Comparison of ENCODE assay signal across 17 cellular contexts in the genomic region with DNA sequence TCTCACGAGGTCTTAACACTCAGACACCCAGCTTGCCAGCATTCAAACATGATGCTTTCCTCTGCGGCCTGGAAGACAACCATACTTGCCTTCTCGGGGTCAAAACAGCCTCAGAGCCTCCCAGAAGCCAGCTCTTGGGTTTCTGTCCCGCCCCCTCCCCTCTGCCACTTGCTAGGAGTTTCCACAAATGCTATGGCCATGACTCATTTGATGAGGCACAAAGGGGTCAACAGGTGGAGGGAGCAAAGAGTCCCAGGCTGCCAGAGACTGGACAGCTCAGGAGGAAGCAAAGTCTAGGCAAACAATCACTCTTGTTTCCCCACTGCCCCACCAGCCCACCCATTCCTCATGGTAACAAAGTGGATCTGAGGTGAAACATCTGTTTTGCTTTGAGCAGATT.
DNase-seq lines count a peak whose midpoint lies in the region; ATAC-seq, FAIRE-seq and TF ChIP-seq lines count a peak whose summit lies in the region.
"Had no signal": no experiment of that assay in that cellular context is flagged by ENCODE, and none has a peak within 500 bp of the region (broad histone marks: within the 10 kb centered on the region; RNA-seq: fewer than 3 reads in every experiment).

No MANE protein-coding gene starts in this region.

- H3K27me3 Mint-ChIP-seq in MCF 10A (ENCODE audit: insufficient read depth, unreplicated experiment) = no peaks in the 10 kb centered on the region
- H3K27me3 Mint-ChIP-seq in activated naive CD4-positive, alpha-beta T cell treated with anti-CD3 and anti-CD28 coated beads for 36 hours (ENCODE audit: low read depth) = peaks cover 2% of the 10 kb centered on the region

- H3K27ac ChIP-seq in breast epithelium = no peak overlapping the region
- peak overlapping the region; percentile 1 for H3K27ac ChIP-seq in hepatocyte
- H3K27ac ChIP-seq: KMS-11, thoracic aorta had no signal

- H3K4me1 Mint-ChIP-seq in MCF 10A (ENCODE audit: insufficient read depth, unreplicated experiment) = no peaks in the 10 kb centered on the region
- H3K4me1 Mint-ChIP-seq in activated naive CD4-positive, alpha-beta T cell treated with anti-CD3 and anti-CD28 coated beads for 36 hours (ENCODE audit: low read depth) = no peaks in the 10 kb centered on the region

- WGBS in hepatocyte (ENCODE audit: low lambda C conversion rate, missing lambda C conversion rate) = 91% methylated on average over 4 of the region's 4 CpGs

- no peak for FAIRE-seq in urothelium cell line (lab: Jason Lieb, UNC)

- no peaks in the 10 kb centered on the region for H3K9me2 ChIP-seq in hepatocyte (replicated peaks; ENCODE audit: insufficient read depth)

- H3K36me3 ChIP-seq in breast epithelium = no peaks in the 10 kb centered on the region
- no peaks in the 10 kb centered on the region for H3K36me3 ChIP-seq in hepatocyte (replicated peaks; ENCODE audit: insufficient read depth, low read depth)
- H3K36me3 ChIP-seq: thoracic aorta had no signal

- no TSS peak for BruUV-seq in MCF 10A (replicated peaks; lab: Mats Ljungman, UMichigan)

- intact Hi-C loops in MCF 10A (cut with micrococcal nuclease) (no loop called here), breast epithelium (cut with DNase I; ENCODE audit: low total_unique reads) (no loop called here)
- intact Hi-C loops in activated naive CD4-positive, alpha-beta T cell treated with anti-CD3 and anti-CD28 coated beads for 36 hours (cut with micrococcal nuclease) = no loop called here

- no peaks in the 10 kb centered on the region for H3K36me3 Mint-ChIP-seq in MCF 10A (ENCODE audit: insufficient read depth, unreplicated experiment)
- H3K36me3 Mint-ChIP-seq in activated naive CD4-positive, alpha-beta T cell treated with anti-CD3 and anti-CD28 coated beads for 36 hours (ENCODE audit: low read depth) = peaks cover 2% of the 10 kb centered on the region

- no peak for TF ChIP-seq POLR2A in breast epithelium (IDR thresholded peaks at IDR 0.05)
- TF ChIP-seq POLR2A in GM18505 (IDR thresholded peaks at IDR 0.05; ENCODE audit: borderline replicate concordance, extremely low read depth, insufficient read depth, insufficient read length) = no peak

- H3K27me3 ChIP-seq in breast epithelium = no peaks in the 10 kb centered on the region
- no peaks in the 10 kb centered on the region for H3K27me3 ChIP-seq in hepatocyte

- TF ChIP-seq CTCF in MCF 10A (IDR thresholded peaks at IDR 0.05; ENCODE audit: unreplicated experiment) = no peak
- TF ChIP-seq CTCF in breast epithelium (IDR thresholded peaks at IDR 0.05) = no peak
- TF ChIP-seq CTCF in hepatocyte (IDR thresholded peaks at IDR 0.05; ENCODE audit: poor library complexity) = no peak

- H3K27ac Mint-ChIP-seq in MCF 10A (ENCODE audit: low read depth, unreplicated experiment) = no peak overlapping the region
- H3K27ac Mint-ChIP-seq in activated naive CD4-positive, alpha-beta T cell treated with anti-CD3 and anti-CD28 coated beads for 36 hours = no peak overlapping the region

- no peaks in the 10 kb centered on the region for H3K4me1 ChIP-seq in breast epithelium
- H3K4me1 ChIP-seq in hepatocyte (ENCODE audit: insufficient read depth) = peaks cover 9% of the 10 kb centered on the region

- no peak overlapping the region for H3K4me3 Mint-ChIP-seq in MCF 10A (ENCODE audit: unreplicated experiment)
- no peak overlapping the region for H3K4me3 Mint-ChIP-seq in activated naive CD4-positive, alpha-beta T cell treated with anti-CD3 and anti-CD28 coated beads for 36 hours

- POLR2A ChIA-PET in MCF 10A (lab: Yijun Ruan, JAX) = no interaction called here

- H3K4me2 ChIP-seq in hepatocyte = no peak overlapping the region
- H3K4me2 ChIP-seq: KMS-11 had no signal

- DNase-seq in MCF 10A (ENCODE audit: unreplicated experiment) = peak; percentile 20
- no peak for DNase-seq in breast epithelium (ENCODE audit: low spot score in 2 of 2)
- peak; percentile 5 for DNase-seq in SW480 (ENCODE audit: low spot score)
- peak; percentile 43 for DNase-seq in hepatocyte (ENCODE audit: low spot score)
- peak; percentile 73 for DNase-seq in urothelium cell line (ENCODE audit: low spot score)
- no peak for DNase-seq in activated naive CD4-positive, alpha-beta T cell treated with anti-CD3 and anti-CD28 coated beads for 36 hours
- DNase-seq in SHP77 treated with DMSO at 0.1 percent for 48 hours (lab: John Stamatoyannopoulos, UW) = no peak
- DNase-seq: activated naive CD4-positive, alpha-beta T cell treated with Interleukin-2 at 50 U/mL for 16 hours; cerebellar nuclear complex; erythroblast; NCI-H2029; NCI-H774; SHP77; stimulated activated CD4-positive, alpha-beta T cell treated with anti-CD3 and anti-CD28 coated beads, Interleukin-12 subunit alpha, Interleukin-12 subunit beta, amount 100 ng/mL, for 4 hours had no signal

- H2AFZ ChIP-seq in hepatocyte = no peak overlapping the region

- CTCF ChIA-PET in MCF 10A (lab: Yijun Ruan, JAX) = interaction anchor here (0.6 to 1.1 kb wide), 3 partner anchors 35 to 286 kb away, joined by 3 read pairs; no protein-coding TSS in a partner anchor
- CTCF ChIA-PET in activated naive CD4-positive, alpha-beta T cell treated with anti-CD3 and anti-CD28 coated beads for 36 hours (lab: Charles Lee) = interaction anchor here (0.6 kb wide), 1 partner anchor 344 kb away, joined by 3 read pairs; no protein-coding TSS in a partner anchor

- no peak overlapping the region for H3K4me3 ChIP-seq in breast epithelium
- no peak overlapping the region for H3K4me3 ChIP-seq in hepatocyte
- H3K4me3 ChIP-seq: thoracic aorta had no signal

- H3K9me3 ChIP-seq in breast epithelium = no peaks in the 10 kb centered on the region
- no peaks in the 10 kb centered on the region for H3K9me3 ChIP-seq in hepatocyte (ENCODE audit: low read depth)
- H3K9me3 ChIP-seq: thoracic aorta had no signal

- no peaks in the 10 kb centered on the region for H3K9me3 Mint-ChIP-seq in MCF 10A (ENCODE audit: unreplicated experiment)
- no peaks in the 10 kb centered on the region for H3K9me3 Mint-ChIP-seq in activated naive CD4-positive, alpha-beta T cell treated with anti-CD3 and anti-CD28 coated beads for 36 hours

- no peak for ATAC-seq in GM18505 (IDR thresholded peaks at IDR 0.05; ENCODE audit: unreplicated experiment)

- no peaks in the 10 kb centered on the region for H4K20me1 ChIP-seq in hepatocyte (ENCODE audit: insufficient read depth, poor library complexity, severe bottlenecking)

- H3K79me2 ChIP-seq in hepatocyte = no peaks in the 10 kb centered on the region

Comparison
In these comparisons a context has a peak if more than half of its experiments do, and no peak if none do; other contexts are left out.
1. DNase-seq: peak in MCF 10A (single experiment), SW480 (single experiment), hepatocyte (single experiment) and urothelium cell line (single experiment); none in breast epithelium (0 of 2), activated naive CD4-positive, alpha-beta T cell treated with anti-CD3 and anti-CD28 coated beads for 36 hours (single experiment) and SHP77 treated with DMSO at 0.1 percent for 48 hours (single experiment).